In the genomic region with DNA sequence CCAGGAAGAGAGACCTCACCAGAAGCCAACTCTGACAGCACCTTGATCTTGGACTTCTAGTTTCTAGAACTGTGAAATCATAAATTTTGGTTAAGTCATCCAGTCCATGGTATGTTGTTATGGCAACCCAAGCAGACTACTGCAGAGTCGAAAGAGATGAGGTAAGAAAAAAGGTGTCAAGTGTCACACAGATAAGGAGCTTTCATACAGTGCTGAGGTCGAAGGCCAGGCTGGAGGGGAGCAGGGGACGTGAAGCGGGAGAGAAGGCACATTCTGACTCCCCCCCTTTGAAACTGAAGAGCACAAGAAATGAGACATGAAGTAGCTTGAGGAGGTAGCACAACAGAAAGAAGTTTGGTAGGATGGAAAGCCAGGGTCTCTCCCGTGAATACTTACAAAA, we compare ENCODE assay signal across 1 cellular context.
A peak's percentile ranks its signal among the peaks of the same experiment; 100 is the strongest.
TF ChIP-seq lines count a peak whose summit lies in the region.

No MANE protein-coding gene starts in this region.

TF ChIP-seq in K562, 482 proteins besides CTCF, POLR2A, EP300 and RAD21 (continued from another document):
- TF ChIP-seq, protein P1, sequence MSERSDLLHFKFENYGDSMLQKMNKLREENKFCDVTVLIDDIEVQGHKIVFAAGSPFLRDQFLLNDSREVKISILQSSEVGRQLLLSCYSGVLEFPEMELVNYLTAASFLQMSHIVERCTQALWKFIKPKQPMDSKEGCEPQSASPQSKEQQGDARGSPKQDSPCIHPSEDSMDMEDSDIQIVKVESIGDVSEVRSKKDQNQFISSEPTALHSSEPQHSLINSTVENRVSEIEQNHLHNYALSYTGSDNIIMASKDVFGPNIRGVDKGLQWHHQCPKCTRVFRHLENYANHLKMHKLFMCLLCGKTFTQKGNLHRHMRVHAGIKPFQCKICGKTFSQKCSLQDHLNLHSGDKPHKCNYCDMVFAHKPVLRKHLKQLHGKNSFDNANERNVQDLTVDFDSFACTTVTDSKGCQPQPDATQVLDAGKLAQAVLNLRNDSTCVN (CRISPR knock-in tag; IDR thresholded peaks at IDR 0.05): no peak
- TF ChIP-seq ILK (tag; IDR thresholded peaks at IDR 0.05; ENCODE audit: borderline replicate concordance, low read depth) (no peak), KHSRP (IDR thresholded peaks at IDR 0.05) (no peak), TCF7L2 (IDR thresholded peaks at IDR 0.05; ENCODE audit: low read depth, low read length) (no peak), SMARCC2 (IDR thresholded peaks at IDR 0.05; ENCODE audit: low read depth) (no peak), RFX1 (IDR thresholded peaks at IDR 0.05) (peak; percentile 80), NR2C2 (CRISPR knock-in tag; IDR thresholded peaks at IDR 0.05) (no peak), NR2C2 (tag; IDR thresholded peaks at IDR 0.05) (peak; percentile 42; the same call in 1 of the 2 replicates), ETV6 (IDR thresholded peaks at IDR 0.05; ENCODE audit: borderline replicate concordance in 1 of 2, low read depth in 2 of 2, low read length in 1 of 2) (no peak), ETV6 (CRISPR knock-in tag; IDR thresholded peaks at IDR 0.05; ENCODE audit: borderline replicate concordance) (no peak), ATF7 (IDR thresholded peaks at IDR 0.05) (peak; percentile 44; the same call in 1 of the 2 replicates), CBFB (CRISPR knock-in tag; IDR thresholded peaks at IDR 0.05) (no peak), HSF4 (CRISPR knock-in tag; IDR thresholded peaks at IDR 0.05; ENCODE audit: borderline replicate concordance) (no peak), ZBED1 (IDR thresholded peaks at IDR 0.05) (no peak), PTTG1 (tag; IDR thresholded peaks at IDR 0.05; ENCODE audit: low read depth) (no peak), C11orf30 (IDR thresholded peaks at IDR 0.05; ENCODE audit: low read depth) (no peak), TCFL5 (CRISPR knock-in tag; conservative IDR thresholded peaks at IDR 0.05) (no peak), NR2C1 (IDR thresholded peaks at IDR 0.05) (no peak), NR2C1 (tag; IDR thresholded peaks at IDR 0.05) (peak; percentile 32; the same call in 1 of the 2 replicates), GTF2F1 (IDR thresholded peaks at IDR 0.05; ENCODE audit: low read depth, low read length) (no peak), EZH2 (IDR thresholded peaks at IDR 0.05; ENCODE audit: borderline replicate concordance, low read depth, low read length) (no peak), SRF (CRISPR knock-in tag; IDR thresholded peaks at IDR 0.05) (no peak), KLF6 (CRISPR knock-in tag; IDR thresholded peaks at IDR 0.05; ENCODE audit: borderline replicate concordance) (no peak), PHB2 (IDR thresholded peaks at IDR 0.05; ENCODE audit: low read depth) (no peak), EGR1 (conservative IDR thresholded peaks at IDR 0.05) (no peak), CREBBP (IDR thresholded peaks at IDR 0.05; ENCODE audit: low read depth, low read length) (no peak), XRCC5 (IDR thresholded peaks at IDR 0.05; ENCODE audit: low read depth, low read length) (no peak), RUNX1 (IDR thresholded peaks at IDR 0.05; ENCODE audit: low read depth) (no peak), TEAD2 (tag; IDR thresholded peaks at IDR 0.05) (no peak)
- TF ChIP-seq, protein P2, sequence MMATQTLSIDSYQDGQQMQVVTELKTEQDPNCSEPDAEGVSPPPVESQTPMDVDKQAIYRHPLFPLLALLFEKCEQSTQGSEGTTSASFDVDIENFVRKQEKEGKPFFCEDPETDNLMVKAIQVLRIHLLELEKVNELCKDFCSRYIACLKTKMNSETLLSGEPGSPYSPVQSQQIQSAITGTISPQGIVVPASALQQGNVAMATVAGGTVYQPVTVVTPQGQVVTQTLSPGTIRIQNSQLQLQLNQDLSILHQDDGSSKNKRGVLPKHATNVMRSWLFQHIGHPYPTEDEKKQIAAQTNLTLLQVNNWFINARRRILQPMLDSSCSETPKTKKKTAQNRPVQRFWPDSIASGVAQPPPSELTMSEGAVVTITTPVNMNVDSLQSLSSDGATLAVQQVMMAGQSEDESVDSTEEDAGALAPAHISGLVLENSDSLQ (IDR thresholded peaks at IDR 0.05): peak; percentile 69
- TF ChIP-seq, protein P3, sequence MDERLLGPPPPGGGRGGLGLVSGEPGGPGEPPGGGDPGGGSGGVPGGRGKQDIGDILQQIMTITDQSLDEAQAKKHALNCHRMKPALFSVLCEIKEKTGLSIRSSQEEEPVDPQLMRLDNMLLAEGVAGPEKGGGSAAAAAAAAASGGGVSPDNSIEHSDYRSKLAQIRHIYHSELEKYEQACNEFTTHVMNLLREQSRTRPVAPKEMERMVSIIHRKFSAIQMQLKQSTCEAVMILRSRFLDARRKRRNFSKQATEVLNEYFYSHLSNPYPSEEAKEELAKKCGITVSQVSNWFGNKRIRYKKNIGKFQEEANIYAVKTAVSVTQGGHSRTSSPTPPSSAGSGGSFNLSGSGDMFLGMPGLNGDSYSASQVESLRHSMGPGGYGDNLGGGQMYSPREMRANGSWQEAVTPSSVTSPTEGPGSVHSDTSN (CRISPR knock-in tag; IDR thresholded peaks at IDR 0.05; ENCODE audit: low read depth): no peak
- TF ChIP-seq, protein P3 (tag; conservative IDR thresholded peaks at IDR 0.05; ENCODE audit: low read depth): 0 out of 2 replicates have a peak, but pooled peaks have one; percentile 7
- TF ChIP-seq, protein P4, sequence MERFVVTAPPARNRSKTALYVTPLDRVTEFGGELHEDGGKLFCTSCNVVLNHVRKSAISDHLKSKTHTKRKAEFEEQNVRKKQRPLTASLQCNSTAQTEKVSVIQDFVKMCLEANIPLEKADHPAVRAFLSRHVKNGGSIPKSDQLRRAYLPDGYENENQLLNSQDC (CRISPR knock-in tag; IDR thresholded peaks at IDR 0.05): no peak
- TF ChIP-seq, protein P5, sequence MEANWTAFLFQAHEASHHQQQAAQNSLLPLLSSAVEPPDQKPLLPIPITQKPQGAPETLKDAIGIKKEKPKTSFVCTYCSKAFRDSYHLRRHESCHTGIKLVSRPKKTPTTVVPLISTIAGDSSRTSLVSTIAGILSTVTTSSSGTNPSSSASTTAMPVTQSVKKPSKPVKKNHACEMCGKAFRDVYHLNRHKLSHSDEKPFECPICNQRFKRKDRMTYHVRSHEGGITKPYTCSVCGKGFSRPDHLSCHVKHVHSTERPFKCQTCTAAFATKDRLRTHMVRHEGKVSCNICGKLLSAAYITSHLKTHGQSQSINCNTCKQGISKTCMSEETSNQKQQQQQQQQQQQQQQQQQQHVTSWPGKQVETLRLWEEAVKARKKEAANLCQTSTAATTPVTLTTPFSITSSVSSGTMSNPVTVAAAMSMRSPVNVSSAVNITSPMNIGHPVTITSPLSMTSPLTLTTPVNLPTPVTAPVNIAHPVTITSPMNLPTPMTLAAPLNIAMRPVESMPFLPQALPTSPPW (CRISPR knock-in tag; IDR thresholded peaks at IDR 0.05): no peak
- TF ChIP-seq, protein P6, sequence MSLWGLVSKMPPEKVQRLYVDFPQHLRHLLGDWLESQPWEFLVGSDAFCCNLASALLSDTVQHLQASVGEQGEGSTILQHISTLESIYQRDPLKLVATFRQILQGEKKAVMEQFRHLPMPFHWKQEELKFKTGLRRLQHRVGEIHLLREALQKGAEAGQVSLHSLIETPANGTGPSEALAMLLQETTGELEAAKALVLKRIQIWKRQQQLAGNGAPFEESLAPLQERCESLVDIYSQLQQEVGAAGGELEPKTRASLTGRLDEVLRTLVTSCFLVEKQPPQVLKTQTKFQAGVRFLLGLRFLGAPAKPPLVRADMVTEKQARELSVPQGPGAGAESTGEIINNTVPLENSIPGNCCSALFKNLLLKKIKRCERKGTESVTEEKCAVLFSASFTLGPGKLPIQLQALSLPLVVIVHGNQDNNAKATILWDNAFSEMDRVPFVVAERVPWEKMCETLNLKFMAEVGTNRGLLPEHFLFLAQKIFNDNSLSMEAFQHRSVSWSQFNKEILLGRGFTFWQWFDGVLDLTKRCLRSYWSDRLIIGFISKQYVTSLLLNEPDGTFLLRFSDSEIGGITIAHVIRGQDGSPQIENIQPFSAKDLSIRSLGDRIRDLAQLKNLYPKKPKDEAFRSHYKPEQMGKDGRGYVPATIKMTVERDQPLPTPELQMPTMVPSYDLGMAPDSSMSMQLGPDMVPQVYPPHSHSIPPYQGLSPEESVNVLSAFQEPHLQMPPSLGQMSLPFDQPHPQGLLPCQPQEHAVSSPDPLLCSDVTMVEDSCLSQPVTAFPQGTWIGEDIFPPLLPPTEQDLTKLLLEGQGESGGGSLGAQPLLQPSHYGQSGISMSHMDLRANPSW (CRISPR knock-in tag; IDR thresholded peaks at IDR 0.05): no peak
- TF ChIP-seq, protein P7, sequence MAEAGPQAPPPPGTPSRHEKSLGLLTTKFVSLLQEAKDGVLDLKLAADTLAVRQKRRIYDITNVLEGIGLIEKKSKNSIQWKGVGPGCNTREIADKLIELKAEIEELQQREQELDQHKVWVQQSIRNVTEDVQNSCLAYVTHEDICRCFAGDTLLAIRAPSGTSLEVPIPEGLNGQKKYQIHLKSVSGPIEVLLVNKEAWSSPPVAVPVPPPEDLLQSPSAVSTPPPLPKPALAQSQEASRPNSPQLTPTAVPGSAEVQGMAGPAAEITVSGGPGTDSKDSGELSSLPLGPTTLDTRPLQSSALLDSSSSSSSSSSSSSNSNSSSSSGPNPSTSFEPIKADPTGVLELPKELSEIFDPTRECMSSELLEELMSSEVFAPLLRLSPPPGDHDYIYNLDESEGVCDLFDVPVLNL (CRISPR knock-in tag; IDR thresholded peaks at IDR 0.05; ENCODE audit: low read depth): no peak
- TF ChIP-seq, protein P8, sequence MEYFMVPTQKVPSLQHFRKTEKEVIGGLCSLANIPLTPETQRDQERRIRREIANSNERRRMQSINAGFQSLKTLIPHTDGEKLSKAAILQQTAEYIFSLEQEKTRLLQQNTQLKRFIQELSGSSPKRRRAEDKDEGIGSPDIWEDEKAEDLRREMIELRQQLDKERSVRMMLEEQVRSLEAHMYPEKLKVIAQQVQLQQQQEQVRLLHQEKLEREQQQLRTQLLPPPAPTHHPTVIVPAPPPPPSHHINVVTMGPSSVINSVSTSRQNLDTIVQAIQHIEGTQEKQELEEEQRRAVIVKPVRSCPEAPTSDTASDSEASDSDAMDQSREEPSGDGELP (CRISPR knock-in tag; IDR thresholded peaks at IDR 0.05; ENCODE audit: borderline replicate concordance): no peak
- TF ChIP-seq, protein P9, sequence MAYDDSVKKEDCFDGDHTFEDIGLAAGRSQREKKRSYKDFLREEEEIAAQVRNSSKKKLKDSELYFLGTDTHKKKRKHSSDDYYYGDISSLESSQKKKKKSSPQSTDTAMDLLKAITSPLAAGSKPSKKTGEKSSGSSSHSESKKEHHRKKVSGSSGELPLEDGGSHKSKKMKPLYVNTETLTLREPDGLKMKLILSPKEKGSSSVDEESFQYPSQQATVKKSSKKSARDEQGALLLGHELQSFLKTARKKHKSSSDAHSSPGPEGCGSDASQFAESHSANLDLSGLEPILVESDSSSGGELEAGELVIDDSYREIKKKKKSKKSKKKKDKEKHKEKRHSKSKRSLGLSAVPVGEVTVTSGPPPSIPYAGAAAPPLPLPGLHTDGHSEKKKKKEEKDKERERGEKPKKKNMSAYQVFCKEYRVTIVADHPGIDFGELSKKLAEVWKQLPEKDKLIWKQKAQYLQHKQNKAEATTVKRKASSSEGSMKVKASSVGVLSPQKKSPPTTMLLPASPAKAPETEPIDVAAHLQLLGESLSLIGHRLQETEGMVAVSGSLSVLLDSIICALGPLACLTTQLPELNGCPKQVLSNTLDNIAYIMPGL (CRISPR knock-in tag; IDR thresholded peaks at IDR 0.05): no peak
- TF ChIP-seq, protein P10, sequence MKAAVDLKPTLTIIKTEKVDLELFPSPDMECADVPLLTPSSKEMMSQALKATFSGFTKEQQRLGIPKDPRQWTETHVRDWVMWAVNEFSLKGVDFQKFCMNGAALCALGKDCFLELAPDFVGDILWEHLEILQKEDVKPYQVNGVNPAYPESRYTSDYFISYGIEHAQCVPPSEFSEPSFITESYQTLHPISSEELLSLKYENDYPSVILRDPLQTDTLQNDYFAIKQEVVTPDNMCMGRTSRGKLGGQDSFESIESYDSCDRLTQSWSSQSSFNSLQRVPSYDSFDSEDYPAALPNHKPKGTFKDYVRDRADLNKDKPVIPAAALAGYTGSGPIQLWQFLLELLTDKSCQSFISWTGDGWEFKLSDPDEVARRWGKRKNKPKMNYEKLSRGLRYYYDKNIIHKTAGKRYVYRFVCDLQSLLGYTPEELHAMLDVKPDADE (conservative IDR thresholded peaks at IDR 0.05; ENCODE audit: control insufficient read depth, low read depth, low read length): no peak
- TF ChIP-seq, protein P11, sequence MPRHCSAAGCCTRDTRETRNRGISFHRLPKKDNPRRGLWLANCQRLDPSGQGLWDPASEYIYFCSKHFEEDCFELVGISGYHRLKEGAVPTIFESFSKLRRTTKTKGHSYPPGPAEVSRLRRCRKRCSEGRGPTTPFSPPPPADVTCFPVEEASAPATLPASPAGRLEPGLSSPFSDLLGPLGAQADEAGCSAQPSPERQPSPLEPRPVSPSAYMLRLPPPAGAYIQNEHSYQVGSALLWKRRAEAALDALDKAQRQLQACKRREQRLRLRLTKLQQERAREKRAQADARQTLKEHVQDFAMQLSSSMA (CRISPR knock-in tag; IDR thresholded peaks at IDR 0.05): no peak
- TF ChIP-seq, protein P12, sequence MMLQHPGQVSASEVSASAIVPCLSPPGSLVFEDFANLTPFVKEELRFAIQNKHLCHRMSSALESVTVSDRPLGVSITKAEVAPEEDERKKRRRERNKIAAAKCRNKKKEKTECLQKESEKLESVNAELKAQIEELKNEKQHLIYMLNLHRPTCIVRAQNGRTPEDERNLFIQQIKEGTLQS (IDR thresholded peaks at IDR 0.05): no peak
- TF ChIP-seq, protein P12 (CRISPR knock-in tag; conservative IDR thresholded peaks at IDR 0.05): no peak
- TF ChIP-seq, protein P13, sequence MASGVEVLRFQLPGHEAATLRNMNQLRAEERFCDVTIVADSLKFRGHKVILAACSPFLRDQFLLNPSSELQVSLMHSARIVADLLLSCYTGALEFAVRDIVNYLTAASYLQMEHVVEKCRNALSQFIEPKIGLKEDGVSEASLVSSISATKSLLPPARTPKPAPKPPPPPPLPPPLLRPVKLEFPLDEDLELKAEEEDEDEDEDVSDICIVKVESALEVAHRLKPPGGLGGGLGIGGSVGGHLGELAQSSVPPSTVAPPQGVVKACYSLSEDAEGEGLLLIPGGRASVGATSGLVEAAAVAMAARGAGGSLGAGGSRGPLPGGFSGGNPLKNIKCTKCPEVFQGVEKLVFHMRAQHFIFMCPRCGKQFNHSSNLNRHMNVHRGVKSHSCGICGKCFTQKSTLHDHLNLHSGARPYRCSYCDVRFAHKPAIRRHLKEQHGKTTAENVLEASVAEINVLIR (CRISPR knock-in tag; IDR thresholded peaks at IDR 0.05): no peak
